Comparison of ENCODE assay signal across 10 cellular contexts in the genomic region with DNA sequence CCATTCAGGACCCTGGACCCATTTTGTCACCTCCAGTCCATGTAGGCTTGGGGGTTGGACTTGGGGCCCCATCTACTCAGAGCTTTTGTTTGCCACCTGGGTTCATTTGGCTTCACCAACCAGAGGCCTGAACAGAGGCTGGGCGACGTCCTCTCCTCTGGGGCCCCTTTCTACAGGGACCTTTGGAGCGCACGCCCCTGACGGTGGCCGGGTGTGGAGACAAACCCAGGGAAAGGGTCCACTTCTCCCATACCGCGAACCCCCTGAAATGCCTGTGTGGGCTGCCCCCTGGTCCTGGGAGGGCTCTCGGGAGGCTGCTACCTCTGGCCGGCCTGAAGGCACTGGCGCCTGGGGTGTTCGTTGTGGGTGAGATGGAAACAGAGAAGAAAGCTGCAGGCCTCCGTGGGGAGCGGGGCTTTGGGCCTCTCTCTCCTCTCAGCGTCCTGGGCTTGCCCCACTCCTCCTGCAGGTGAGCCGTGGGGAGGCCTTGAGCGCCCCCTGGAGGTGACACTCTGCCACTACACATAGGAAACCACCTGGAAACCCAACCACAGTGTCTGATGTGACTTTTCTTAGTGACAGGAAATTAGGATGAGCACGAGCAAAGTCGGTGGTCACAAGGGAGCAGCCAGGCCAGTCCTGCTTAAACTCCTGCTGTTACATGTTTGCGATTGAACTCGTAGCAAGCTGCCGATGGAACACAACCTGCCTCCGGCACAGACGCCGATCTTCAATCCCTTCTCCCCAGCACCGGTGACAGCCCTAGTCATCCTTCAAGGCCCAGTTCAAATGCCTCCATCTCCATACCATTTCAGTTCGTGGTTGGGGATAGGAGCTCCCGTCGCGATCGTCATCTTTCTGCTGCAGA. TPM values are rescaled to one million over a fixed set of nuclear protein-coding genes. Genes with fewer than 3 reads are reported as not detected.
DNase-seq lines count a peak whose midpoint lies in the region; ATAC-seq, FAIRE-seq and TF ChIP-seq lines count a peak whose summit lies in the region.
"Had no signal": no experiment of that assay in that cellular context is flagged by ENCODE, and none has a peak within 500 bp of the region (broad histone marks: within the 10 kb centered on the region; RNA-seq: fewer than 3 reads in every experiment).

No MANE protein-coding gene starts in this region.

- intact Hi-C loops in GM12878 (cut with micrococcal nuclease; ENCODE audit: unreplicated experiment): loop anchor here (2.0 kb wide), 1 partner anchor 203 kb away; no protein-coding TSS in a partner anchor
- intact Hi-C loops in left colon (cut with DNase I, micrococcal nuclease): no loop called here

- H3K9me3 ChIP-seq in GM12878 (replicated peaks; ENCODE audit: control insufficient read depth, insufficient read depth, low read length): no peaks in the 10 kb centered on the region

- TF ChIP-seq CTCF in GM12878 (IDR thresholded peaks at IDR 0.05 in 2 of 3, conservative IDR thresholded peaks at IDR 0.05 in 1 of 3; ENCODE audit: control insufficient read depth in 2 of 3, extremely low read depth in 1 of 3, insufficient read depth in 1 of 3, low read depth in 3 of 3, low read length in 3 of 3): peak; percentile 61 to 91 (median 86)

- no TSS peak for BruUV-seq in GM12878 (replicated peaks; lab: Mats Ljungman, UMichigan)

- CTCF ChIA-PET in GM12878 (lab: Yijun Ruan, JAX): interaction anchor here (0.6 to 1.8 kb wide), 14 partner anchors 11 to 550 kb away, joined by 3 to 9 read pairs (median 4); a partner anchor contains a TSS

- no peaks in the 10 kb centered on the region for H3K79me2 ChIP-seq in GM12878 (ENCODE audit: control insufficient read depth, insufficient read depth, low read length)

- RAD21 ChIA-PET in GM12878 (lab: Charles Lee; ENCODE audit: unreplicated experiment): no interaction called here

- peaks cover 5 to 12% of the 10 kb centered on the region in 2 experiments; a peak in 3 of 4 replicates for H3K27me3 ChIP-seq in GM12878 (replicated peaks in 1 of 2; ENCODE audit: control insufficient read depth in 2 of 2, insufficient read depth in 2 of 2, low read length in 1 of 2)

- POLR2A ChIA-PET in GM12878 (lab: Charles Lee): no interaction called here

- no peak overlapping the region for H3K4me3 ChIP-seq in GM12878

- TF ChIP-seq RAD21 in GM12878 (IDR thresholded peaks at IDR 0.05; ENCODE audit: insufficient read depth, low read depth, low read length): peak; percentile 58

- SMC1A ChIA-PET in GM12878 (lab: Charles Lee; ENCODE audit: uncharacterized antibody, unreplicated experiment): interaction anchor here (0.8 kb wide), 1 partner anchor 98 kb away, joined by 3 read pairs; no protein-coding TSS in a partner anchor

- no peaks in the 10 kb centered on the region for H3K4me1 ChIP-seq in GM12878 (ENCODE audit: control insufficient read depth, insufficient read depth, low read length)

- in situ Hi-C loops in GM12878 (cut with MboI): no loop called here

- no peak for FAIRE-seq in GM12878 (lab: Jason Lieb, UNC)
- FAIRE-seq: G401.6 had no signal

- no peak for TF ChIP-seq EP300 in GM12878 (IDR thresholded peaks at IDR 0.05; ENCODE audit: borderline replicate concordance in 1 of 2, control insufficient read depth in 1 of 2, low read depth in 2 of 2, low read length in 2 of 2)

- 40% methylated on average over 23 of the region's 31 CpGs for WGBS in GM12878 (ENCODE audit: insufficient coverage, insufficient replicate concordance, low lambda C conversion rate, missing lambda C conversion rate)

- no peak overlapping the region for H3K9ac ChIP-seq in GM12878 (ENCODE audit: control insufficient read depth, insufficient read depth, low read length)

- no peak overlapping the region for H3K27ac ChIP-seq in GM12878 (ENCODE audit: control insufficient read depth, insufficient read depth)

- no peak for TF ChIP-seq POLR2A in GM12878 (IDR thresholded peaks at IDR 0.05; ENCODE audit: low read depth, low read length)

- no peak overlapping the region for H2AFZ ChIP-seq in GM12878 (ENCODE audit: control insufficient read depth, low read depth, low read length)

- H3K4me2 ChIP-seq in GM12878 (ENCODE audit: control insufficient read depth, insufficient read depth): no peak overlapping the region

- no peaks in the 10 kb centered on the region for H3K36me3 ChIP-seq in GM12878 (ENCODE audit: control insufficient read depth in 2 of 2, insufficient read depth in 2 of 2, low read length in 1 of 2)

- no peaks in the 10 kb centered on the region for H4K20me1 ChIP-seq in GM12878 (ENCODE audit: control insufficient read depth, insufficient read depth)

- ATAC-seq in GM12878 (peak; percentile 88), left colon (peak; percentile 71), GM19452 (IDR thresholded peaks at IDR 0.05; ENCODE audit: unreplicated experiment) (no peak)

- DNase-seq in NCI-H2227 (lab: John Stamatoyannopoulos, UW; ENCODE audit: unreplicated experiment): peak; percentile 19
- no peak for DNase-seq in NCI-H2227 treated with DMSO at 0.1 percent for 48 hours (lab: John Stamatoyannopoulos, UW)
- peak; percentile 11 for DNase-seq in M059J (ENCODE audit: low read depth)
- DNase-seq in T follicular helper cell (ENCODE audit: low read depth): peak; percentile 34
- DNase-seq in GM12878 (ENCODE audit: low read depth, low spot score): no peak
- peak in 1 of 2 donors; percentile 36 for DNase-seq in left colon
- peak; percentile 79 for DNase-seq in stimulated activated CD8-positive, alpha-beta memory T cell treated with anti-CD3 and anti-CD28 coated beads, Interleukin-4, amount 100 ng/mL, for 48 hours

TF ChIP-seq in GM12878, 131 proteins besides CTCF, POLR2A, EP300 and RAD21:
- no peak for TF ChIP-seq RAD51 (IDR thresholded peaks at IDR 0.05)
- 0 out of 2 replicates have a peak, but pooled peaks have one; percentile 9 for TF ChIP-seq RUNX3 (IDR thresholded peaks at IDR 0.05; ENCODE audit: low read length)
- TF ChIP-seq TCF12 (IDR thresholded peaks at IDR 0.05; ENCODE audit: low read depth, low read length): 0 out of 2 replicates have a peak, but pooled peaks have one; percentile 21

RNA-seq across cellular contexts. Expression of a gene that starts 12.0 kb away (rescaled TPM):
- 0.12 TPM in 1 of 2 replicates, not detected in the other for total RNA-seq in M059J (2014; rRNA removed; shearing (Covaris generic))
- total RNA-seq in GM12878 (2013; cell fraction: nucleolus; rRNA removed): not detected in 2 replicates
- total RNA-seq in GM12878 (2014; rRNA removed) (not detected in 2 replicates), GM12878 (2014; rRNA removed; fragmentation: Illumina TruSeq; extraction: Trizol) (not detected in 2 replicates), GM12878 (2021) (not detected in 2 replicates), left colon (not detected)
- not detected for polyA plus RNA-seq in GM12878 (2011; ENCODE audit: low read depth)
- polyA plus RNA-seq in GM12878 (2011; rRNA removed) (not detected in 2 replicates), GM12878 (2014; fragmentation: Illumina TruSeq; extraction: Trizol) (not detected in 2 replicates), GM12878 (2014; fragmentation: Nextera tagmentation; extraction: Ambion mirVana) (not detected), GM12878 (2014; rRNA removed) (0.14 TPM in 1 of 2 replicates, not detected in the other), GM12878 (2016; fragmentation: Nextera tagmentation; extraction: Ambion mirVana) (not detected)
- not detected in 2 replicates for polyA plus RNA-seq in GM12878 (2011; cell fraction: cytosol; rRNA removed)
- not detected in 2 replicates for polyA plus RNA-seq in GM12878 (2011; cell fraction: nucleus; rRNA removed)
- not detected in 2 replicates for polyA plus RNA-seq in GM12878 (2012)
- not detected in 2 replicates for polyA minus RNA-seq in GM12878 (2011; rRNA and poly(A)+ RNA removed)
- polyA minus RNA-seq in GM12878 (2011; cell fraction: cytosol; rRNA and poly(A)+ RNA removed): not detected in 2 replicates
- not detected in 2 replicates for polyA minus RNA-seq in GM12878 (2011; cell fraction: nucleus; rRNA and poly(A)+ RNA removed)
- total RNA-seq: dermis microvascular lymphatic vessel endothelial cell had no signal

Comparison
In these comparisons a context has a peak if more than half of its experiments do, and no peak if none do; other contexts are left out.
1. DNase-seq: peak in NCI-H2227 (single experiment), M059J (single experiment), T follicular helper cell (single experiment) and stimulated activated CD8-positive, alpha-beta memory T cell treated with anti-CD3 and anti-CD28 coated beads, Interleukin-4, amount 100 ng/mL, for 48 hours (single experiment); none in NCI-H2227 treated with DMSO at 0.1 percent for 48 hours (single experiment) and GM12878 (single experiment).